1 cellular context compared by ENCODE assay signal in genomic region chr10:34213193-34213804, GRCh38.
TF ChIP-seq lines count a peak whose summit lies in the region.

No MANE protein-coding gene starts in this region.

TF ChIP-seq in endothelial cell of umbilical vein, 7 proteins besides CTCF, POLR2A, EP300 and RAD21:
- TF ChIP-seq MYC (IDR thresholded peaks at IDR 0.05; ENCODE audit: low read depth, low read length) (no peak), JUN (IDR thresholded peaks at IDR 0.05; ENCODE audit: borderline replicate concordance, insufficient read depth, insufficient read length, low read depth) (no peak), FOS (IDR thresholded peaks at IDR 0.05; ENCODE audit: borderline replicate concordance, insufficient read depth, low read length) (no peak), POLR2AphosphoS5 (IDR thresholded peaks at IDR 0.05; ENCODE audit: insufficient read depth, low read depth, low read length) (no peak), GATA2 (IDR thresholded peaks at IDR 0.05; ENCODE audit: insufficient read depth, insufficient read length, low read depth, low read length) (no peak), MAX (IDR thresholded peaks at IDR 0.05; ENCODE audit: insufficient read depth, insufficient read length) (no peak), EZH2 (IDR thresholded peaks at IDR 0.05; ENCODE audit: borderline replicate concordance, low read depth, low read length, severe bottlenecking) (no peak)
